ENCODE assay signal across 26 cellular contexts in the genomic region with DNA sequence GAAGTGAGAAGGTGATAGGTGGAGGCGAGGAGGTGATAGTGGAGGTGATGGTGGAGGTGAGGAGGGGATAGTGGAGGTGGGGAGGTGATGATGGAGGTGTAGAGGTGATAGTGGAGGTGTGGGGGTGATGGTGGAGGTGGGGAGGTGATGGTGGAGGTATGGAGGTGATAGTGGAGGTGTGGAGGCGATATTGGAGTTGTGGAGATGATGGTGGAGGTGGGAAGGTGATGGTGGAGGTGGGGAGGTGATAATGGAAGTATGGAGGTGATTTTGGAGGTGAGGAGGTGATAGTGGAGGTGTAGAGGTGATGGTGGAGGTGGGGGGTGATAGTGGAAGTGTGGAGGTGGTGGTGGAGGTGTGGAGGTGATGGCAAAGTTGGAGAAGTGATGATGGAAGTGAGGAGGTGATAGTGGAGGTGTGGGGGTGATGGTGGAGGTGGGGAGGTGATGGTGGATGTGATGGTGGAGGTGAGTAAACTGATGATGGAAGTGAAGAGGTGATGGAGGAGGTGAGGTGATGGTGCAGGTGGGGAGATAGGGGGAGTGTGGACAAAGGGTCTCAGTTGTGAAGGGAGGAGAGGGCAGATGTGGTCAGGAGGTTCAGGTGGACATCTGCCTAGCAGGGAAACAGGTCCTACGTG. TPM values are rescaled to one million over a fixed set of nuclear protein-coding genes. Genes with fewer than 3 reads are reported as not detected.
"Had no signal": no experiment of that assay in that cellular context is flagged by ENCODE, and none has a peak within 500 bp of the region (broad histone marks: within the 10 kb centered on the region; RNA-seq: fewer than 3 reads in every experiment).

No MANE protein-coding gene starts in this region.

- DNase-seq: activated B cell treated with CpG ODN at 0.5 μM for 24 hours; activated CD4-positive, alpha-beta memory T cell treated with anti-CD3 and anti-CD28 coated beads for 36 hours; activated CD4-positive, alpha-beta T cell treated with anti-CD3 and anti-CD28 coated beads for 1 hour; activated CD4-positive, alpha-beta T cell treated with anti-CD3 and anti-CD28 coated beads, Interleukin-2, amount 10 ng/mL, durations not matched to agents 24 days and 14 days; activated gamma-delta T cell; activated naive CD4-positive, alpha-beta T cell treated with anti-CD3 and anti-CD28 coated beads for 36 hours; activated T-cell treated with anti-CD3 and anti-CD28 coated beads for 4 hours; activated T-cell treated with anti-CD3 and anti-CD28 coated beads, Interleukin-2, amount 50 U/mL, for 48 hours; amygdala; Kasumi-1; KBM-7; NCI-H1105 treated with DMSO at 0.1 percent for 48 hours; NCI-H1436 treated with DMSO at 0.1 percent for 48 hours; NCI-H187; NCI-H2081; NCI-H446; NCI-H524; PC-3; SHP77 treated with DMSO at 0.1 percent for 48 hours; T-helper 17 cell; T-helper 9 cell had no signal

- ATAC-seq: activated T-helper 17 cell treated with anti-CD3 and anti-CD28 coated beads, Interleukin-2, amount 50 U/mL, for 72 hours; PC-3; T-helper 17 cell had no signal

- H3K27me3 Mint-ChIP-seq: activated CD4-positive, alpha-beta T cell treated with anti-CD3 and anti-CD28 coated beads, Interleukin-2, amount 10 ng/mL, durations not matched to agents 24 days and 14 days had no signal

- H3K4me3 Mint-ChIP-seq: activated B cell treated with CpG ODN at 0.5 μM for 24 hours; activated CD4-positive, alpha-beta memory T cell treated with anti-CD3 and anti-CD28 coated beads for 36 hours; activated CD4-positive, alpha-beta T cell treated with anti-CD3 and anti-CD28 coated beads, Interleukin-2, amount 10 ng/mL, durations not matched to agents 24 days and 14 days; activated naive CD4-positive, alpha-beta T cell treated with anti-CD3 and anti-CD28 coated beads for 36 hours; activated naive CD8-positive, alpha-beta T cell; activated T-helper 17 cell treated with anti-CD3 and anti-CD28 coated beads, Interleukin-2, amount 50 U/mL, for 72 hours; brain; T-helper 17 cell had no signal

- H3K27ac Mint-ChIP-seq: activated B cell treated with CpG ODN at 0.5 μM for 24 hours; activated CD4-positive, alpha-beta memory T cell treated with anti-CD3 and anti-CD28 coated beads for 36 hours; activated CD4-positive, alpha-beta T cell treated with anti-CD3 and anti-CD28 coated beads, Interleukin-2, amount 10 ng/mL, durations not matched to agents 24 days and 14 days; activated naive CD4-positive, alpha-beta T cell treated with anti-CD3 and anti-CD28 coated beads for 36 hours; activated naive CD8-positive, alpha-beta T cell; activated T-helper 17 cell treated with anti-CD3 and anti-CD28 coated beads, Interleukin-2, amount 50 U/mL, for 72 hours; brain; T-helper 17 cell had no signal

- H3K36me3 Mint-ChIP-seq: activated CD4-positive, alpha-beta memory T cell treated with anti-CD3 and anti-CD28 coated beads for 36 hours; activated naive CD8-positive, alpha-beta T cell had no signal

- H3K4me1 Mint-ChIP-seq: activated B cell treated with CpG ODN at 0.5 μM for 24 hours; activated CD4-positive, alpha-beta T cell treated with anti-CD3 and anti-CD28 coated beads, Interleukin-2, amount 10 ng/mL, durations not matched to agents 24 days and 14 days; activated T-helper 17 cell treated with anti-CD3 and anti-CD28 coated beads, Interleukin-2, amount 50 U/mL, for 72 hours; brain; T-helper 17 cell had no signal

- FAIRE-seq: astrocyte, RCC 7860 had no signal

RNA-seq across cellular contexts. Expression of gene ADCY1, which starts 36.6 kb away (rescaled TPM):
- total RNA-seq: activated B cell treated with CpG ODN at 0.5 μM for 24 hours, T-helper 17 cell had no signal
